8 cellular contexts compared by ENCODE assay signal in the genomic region with DNA sequence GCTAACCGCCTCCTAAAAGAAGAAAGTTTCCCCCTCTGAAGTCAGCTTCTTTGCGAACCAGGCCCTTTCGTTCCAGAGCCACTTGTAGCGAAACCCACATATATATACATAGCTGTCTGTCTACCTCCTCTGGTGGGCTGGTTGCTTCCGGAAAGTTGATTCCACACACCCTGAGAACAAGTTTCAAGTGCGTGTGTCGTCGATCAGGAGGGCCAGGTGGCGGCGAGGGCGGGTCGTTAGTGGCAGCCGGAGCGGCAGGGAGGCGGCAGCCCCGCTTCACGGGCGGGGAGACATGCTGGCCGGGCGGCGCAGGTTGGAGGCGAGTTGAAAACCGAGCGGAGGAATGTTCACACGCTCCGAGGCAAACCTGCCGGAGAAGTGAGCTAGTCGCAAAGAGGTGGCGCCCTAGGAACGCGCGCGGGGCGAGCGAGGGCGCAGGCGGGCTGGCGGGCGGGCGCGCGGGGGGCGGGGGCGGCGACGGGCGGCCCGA. TPM values are rescaled to one million over a fixed set of nuclear protein-coding genes. Genes with fewer than 3 reads are reported as not detected.
A peak's percentile ranks its signal among the peaks of the same experiment; 100 is the strongest.
DNase-seq lines count a peak whose midpoint lies in the region; ATAC-seq and TF ChIP-seq lines count a peak whose summit lies in the region.

No MANE protein-coding gene starts in this region.

- H3K4me3 ChIP-seq in GM06990 (replicated peaks; ENCODE audit: low read depth, low read length) (peak overlapping the region; percentile 54), IMR-90 (ENCODE audit: insufficient read depth, low read depth, low read length) (peak overlapping the region; percentile 54), WI38 (ENCODE audit: low read depth, low read length) (peak overlapping the region; percentile 59), ectodermal cell (ENCODE audit: insufficient read depth, low read depth, low read length) (peak overlapping the region; percentile 35)

- DNase-seq in GM06990 (ENCODE audit: extremely low read depth, insufficient read length) (peak; percentile 79), IMR-90 (peak; percentile 53), lung microvascular endothelial cell (ENCODE audit: low read depth in 2 of 2) (peak; percentile 51 to 81), GDM1 (lab: John Stamatoyannopoulos, UW) (no peak)
- DNase-seq in stimulated activated CD8-positive, alpha-beta memory T cell treated with anti-CD3 and anti-CD28 coated beads, Interleukin-15, amount 100 ng/mL, for 48 hours (ENCODE audit: low read depth in 2 of 2) = peak; percentile 58 to 60

- no peak overlapping the region for H3K18ac ChIP-seq in IMR-90 (ENCODE audit: low read depth, low read length)

- peak overlapping the region; percentile 65 for H3K9ac ChIP-seq in IMR-90 (ENCODE audit: low read depth, low read length)

- peak overlapping the region in 1 of 2 experiments; percentile 42; a peak in 1 of 4 replicates for H4K8ac ChIP-seq in IMR-90 (ENCODE audit: low read depth in 2 of 2, low read length in 2 of 2)

- no peaks in the 10 kb centered on the region for H4K20me1 ChIP-seq in IMR-90 (ENCODE audit: insufficient read depth, low read length)

- no peaks in the 10 kb centered on the region for H3K79me1 ChIP-seq in IMR-90 (ENCODE audit: low read depth in 1 of 2, low read length in 2 of 2)

- ATAC-seq in GM21717 (IDR thresholded peaks at IDR 0.05; ENCODE audit: unreplicated experiment) (peak; percentile 91), IMR-90 (ENCODE audit: low read depth) (peak; percentile 49)

- H3K36me3 ChIP-seq in GM06990 (ENCODE audit: control insufficient read depth, insufficient read depth, low read length) (no peaks in the 10 kb centered on the region), IMR-90 (ENCODE audit: control insufficient read depth, insufficient read depth, low read length) (no peaks in the 10 kb centered on the region), ectodermal cell (ENCODE audit: control insufficient read depth, insufficient read depth, low read length) (no peaks in the 10 kb centered on the region)

- H3K4ac ChIP-seq in IMR-90 (ENCODE audit: low read depth, low read length) = 0 out of 2 replicates have a peak overlapping the region, but pooled peaks have one; percentile 3

- H4K91ac ChIP-seq in IMR-90 (ENCODE audit: insufficient read depth, low read depth, low read length) = peak overlapping the region; percentile 31; the same call in 1 of the 2 replicates

- peak overlapping the region; percentile 92 for H3K4me2 ChIP-seq in IMR-90 (ENCODE audit: low read depth, low read length)

- H2AFZ ChIP-seq in IMR-90 (replicated peaks; ENCODE audit: low read length, poor library complexity) = peak overlapping the region; percentile 87

- peaks cover 2% of the 10 kb centered on the region for H3K4me1 ChIP-seq in IMR-90 (ENCODE audit: control insufficient read depth, insufficient read depth, low read length)
- H3K4me1 ChIP-seq in ectodermal cell (ENCODE audit: control insufficient read depth, insufficient read depth, low read length) = peaks cover 17% of the 10 kb centered on the region

- WGBS in IMR-90 (ENCODE audit: extremely low coverage in 2 of 2, insufficient read length in 1 of 2), 2 experiments = 0% methylated on average over 22 of the region's 48 CpGs; no CpG with 5 or more reads in 1 of the 2 experiments
- 0 to 1% methylated on average over 48 of the region's 48 CpGs for WGBS in ectodermal cell, 2 experiments

- H3K9me1 ChIP-seq in IMR-90 (ENCODE audit: insufficient read depth, low read length) = peaks cover 3% of the 10 kb centered on the region; the same call in 1 of the 2 replicates

- H2BK5ac ChIP-seq in IMR-90 (ENCODE audit: low read depth, low read length, poor library complexity, severe bottlenecking) = no peak overlapping the region

- peak overlapping the region; percentile 75 for H2AK5ac ChIP-seq in IMR-90 (ENCODE audit: low read depth, low read length)

- TF ChIP-seq RAD21 in IMR-90 (IDR thresholded peaks at IDR 0.05; ENCODE audit: low read length) = peak; percentile 44

- H2AK9ac ChIP-seq in IMR-90 (replicated peaks; ENCODE audit: low read depth, low read length, poor library complexity) = peak overlapping the region; percentile 2

- POLR2A ChIA-PET in IMR-90 (lab: Charles Lee; ENCODE audit: unreplicated experiment) = interaction anchor here (0.7 kb wide), 1 partner anchor 181 kb away, joined by 3 read pairs; no protein-coding TSS in a partner anchor

- H2BK20ac ChIP-seq in IMR-90 (ENCODE audit: low read depth, low read length) = peak overlapping the region; percentile 5; the same call in 1 of the 2 replicates

- CTCF ChIA-PET in IMR-90 (lab: Yijun Ruan, JAX) = interaction anchor here (0.9 kb wide), 1 partner anchor 237 kb away, joined by 3 read pairs; no protein-coding TSS in a partner anchor

- no peak overlapping the region; the same call in 1 of the 2 replicates for H3K14ac ChIP-seq in IMR-90 (replicated peaks; ENCODE audit: low read depth, low read length)

- H3K23ac ChIP-seq in IMR-90 (ENCODE audit: low read depth, low read length) = peak overlapping the region; percentile 67

- H3K9me3 ChIP-seq in IMR-90 (ENCODE audit: control insufficient read depth, insufficient read depth, low read length) (no peaks in the 10 kb centered on the region), ectodermal cell (ENCODE audit: control insufficient read depth, low read length) (no peaks in the 10 kb centered on the region)

- dilution Hi-C loops in IMR-90 (cut with HindIII; ENCODE audit: low sequenced_read_pairs, unreplicated experiment) = no loop called here

- intact Hi-C loops in IMR-90 (cut with micrococcal nuclease) = loop anchor here (1.0 to 10.0 kb wide), 4 partner anchors 202 to 1025 kb away; a partner anchor contains a TSS

- in situ Hi-C loops in IMR-90 (cut with MboI; ENCODE audit: low sequenced_read_pairs) = loop anchor here (10.0 kb wide), 1 partner anchor 205 kb away; no protein-coding TSS in a partner anchor

- H3K27me3 ChIP-seq in GM06990 (replicated peaks; ENCODE audit: control insufficient read depth, insufficient read depth, low read length) (no peaks in the 10 kb centered on the region; the same call in 1 of the 2 replicates), IMR-90 (ENCODE audit: control insufficient read depth, insufficient read depth, low read length) (peaks cover 2% of the 10 kb centered on the region; the same call in 1 of the 2 replicates), ectodermal cell (ENCODE audit: control insufficient read depth, insufficient read depth, low read length, poor library complexity, severe bottlenecking) (peaks cover 99% of the 10 kb centered on the region)

- 0 out of 2 replicates have a peak overlapping the region, but pooled peaks have one; percentile 54 for H3K56ac ChIP-seq in IMR-90 (ENCODE audit: extremely low read depth, insufficient read depth, low read length)

- 0 out of 2 replicates have a peak overlapping the region, but pooled peaks have one; percentile 16 for H2BK120ac ChIP-seq in IMR-90 (ENCODE audit: low read depth, low read length)

- H3K27ac ChIP-seq in IMR-90 (ENCODE audit: insufficient read depth, low read length) (peak overlapping the region; percentile 39; the same call in 1 of the 2 replicates), ectodermal cell (ENCODE audit: insufficient read depth, low read depth, low read length, poor library complexity, severe bottlenecking) (no peak overlapping the region)

- BruUV-seq in IMR-90 (replicated peaks; lab: Mats Ljungman, UMichigan) = no TSS peak

- H4K5ac ChIP-seq in IMR-90 (ENCODE audit: low read depth, low read length) = no peak overlapping the region

- peak; percentile 63; the same call in 1 of the 2 replicates for TF ChIP-seq POLR2A in IMR-90 (IDR thresholded peaks at IDR 0.05; ENCODE audit: low read depth, low read length)

- TF ChIP-seq CTCF in GM06990 (IDR thresholded peaks at IDR 0.05; ENCODE audit: insufficient read depth, low read length, poor library complexity, severe bottlenecking) (peak; percentile 22), IMR-90 (conservative IDR thresholded peaks at IDR 0.05; ENCODE audit: low read depth, low read length) (peak; percentile 34), WI38 (IDR thresholded peaks at IDR 0.05; ENCODE audit: low read depth, low read length) (no peak)

- H2BK15ac ChIP-seq in IMR-90 (ENCODE audit: low read depth, low read length) = no peak overlapping the region

TF ChIP-seq in IMR-90, 13 proteins besides CTCF, POLR2A, EP300 and RAD21 (continues in another document):
- TF ChIP-seq CHD1 (IDR thresholded peaks at IDR 0.05; ENCODE audit: low read depth, low read length) (no peak), FOS (IDR thresholded peaks at IDR 0.05; ENCODE audit: low read depth, low read length) (no peak), RFX5 (IDR thresholded peaks at IDR 0.05; ENCODE audit: low read depth, low read length) (no peak), RCOR1 (IDR thresholded peaks at IDR 0.05; ENCODE audit: insufficient replicate concordance, low read length) (no peak), MAZ (IDR thresholded peaks at IDR 0.05; ENCODE audit: borderline replicate concordance, low read depth, low read length) (no peak; the same call in 1 of the 2 replicates), MAFK (IDR thresholded peaks at IDR 0.05; ENCODE audit: low read depth, low read length) (no peak), BHLHE40 (IDR thresholded peaks at IDR 0.05; ENCODE audit: low read depth, low read length) (no peak), SMC3 (IDR thresholded peaks at IDR 0.05; ENCODE audit: low read depth, low read length) (no peak), NFE2L2 (IDR thresholded peaks at IDR 0.05; ENCODE audit: low read depth, low read length) (no peak), CEBPB (IDR thresholded peaks at IDR 0.05; ENCODE audit: low read depth, low read length) (no peak)
- TF ChIP-seq, protein P1, sequence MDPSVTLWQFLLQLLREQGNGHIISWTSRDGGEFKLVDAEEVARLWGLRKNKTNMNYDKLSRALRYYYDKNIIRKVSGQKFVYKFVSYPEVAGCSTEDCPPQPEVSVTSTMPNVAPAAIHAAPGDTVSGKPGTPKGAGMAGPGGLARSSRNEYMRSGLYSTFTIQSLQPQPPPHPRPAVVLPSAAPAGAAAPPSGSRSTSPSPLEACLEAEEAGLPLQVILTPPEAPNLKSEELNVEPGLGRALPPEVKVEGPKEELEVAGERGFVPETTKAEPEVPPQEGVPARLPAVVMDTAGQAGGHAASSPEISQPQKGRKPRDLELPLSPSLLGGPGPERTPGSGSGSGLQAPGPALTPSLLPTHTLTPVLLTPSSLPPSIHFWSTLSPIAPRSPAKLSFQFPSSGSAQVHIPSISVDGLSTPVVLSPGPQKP (IDR thresholded peaks at IDR 0.05; ENCODE audit: borderline replicate concordance, low read depth, low read length) = no peak

RNA-seq across cellular contexts. Expression of a gene that starts 2.6 kb away (rescaled TPM):
- total RNA-seq in IMR-90 (2012; rRNA removed) (0.36 and 0.83 TPM in 2 replicates), lung microvascular endothelial cell (under 0.01 and 0.22 TPM in 2 replicates)
- 1.3 and 1.6 TPM in 2 replicates for polyA plus RNA-seq in IMR-90 (2012; rRNA removed)
- polyA plus RNA-seq in IMR-90 (2012; cell fraction: cytosol; rRNA removed) = 1.0 and 2.0 TPM in 2 replicates
- 1.7 and 3.0 TPM in 2 replicates for polyA plus RNA-seq in IMR-90 (2012; cell fraction: nucleus; rRNA removed; ENCODE audit: low replicate concordance)
- not detected for polyA plus RNA-seq in ectodermal cell (2013, experiment 1 of 4)
- not detected for polyA plus RNA-seq in ectodermal cell (2013, experiment 2 of 4)
- 0.21 TPM for polyA plus RNA-seq in ectodermal cell (2013, experiment 3 of 4)
- polyA plus RNA-seq in ectodermal cell (2013, experiment 4 of 4) = 0.28 TPM
